In genomic region chr18:73752965-73753364, GRCh38 we compare ENCODE assay signal across 31 cellular contexts.
DNase-seq lines count a peak whose midpoint lies in the region; ATAC-seq and TF ChIP-seq lines count a peak whose summit lies in the region.
"Had no signal": no experiment of that assay in that cellular context is flagged by ENCODE, and none has a peak within 500 bp of the region (broad histone marks: within the 10 kb centered on the region; RNA-seq: fewer than 3 reads in every experiment).

No MANE protein-coding gene starts in this region.

- H3K9me3 Mint-ChIP-seq in Caco-2 (ENCODE audit: unreplicated experiment): no peaks in the 10 kb centered on the region
- H3K9me3 Mint-ChIP-seq: activated CD4-positive, alpha-beta memory T cell treated with anti-CD3 and anti-CD28 coated beads for 36 hours had no signal

- CTCF ChIA-PET in Caco-2 (lab: Charles Lee): no interaction called here

- H3K4me1 Mint-ChIP-seq in Caco-2 (ENCODE audit: low read depth, unreplicated experiment): no peaks in the 10 kb centered on the region
- H3K4me1 Mint-ChIP-seq: CD8-positive, alpha-beta memory T cell; natural killer cell; stimulated activated effector memory CD8-positive, alpha-beta T cell treated with anti-CD3 and anti-CD28 coated beads, Interleukin-12 subunit alpha, Interleukin-12 subunit beta, amount 100 ng/mL, for 72 hours; T-helper 17 cell had no signal

- H3K36me3 ChIP-seq in upper lobe of right lung: no peaks in the 10 kb centered on the region
- H3K36me3 ChIP-seq in Caco-2 (ENCODE audit: control insufficient read depth, insufficient read depth, low read length): no peaks in the 10 kb centered on the region
- H3K36me3 ChIP-seq: BE2C, gastrocnemius medialis, prostate gland, sigmoid colon, tibial nerve had no signal

- no peaks in the 10 kb centered on the region for H3K4me1 ChIP-seq in upper lobe of right lung
- no peaks in the 10 kb centered on the region for H3K4me1 ChIP-seq in Caco-2
- H3K4me1 ChIP-seq: BE2C, body of pancreas, gastrocnemius medialis, prostate gland, sigmoid colon had no signal

- no peak overlapping the region for H3K27ac ChIP-seq in upper lobe of right lung
- H3K27ac ChIP-seq: body of pancreas, gastrocnemius medialis, hepatocyte, prostate gland, sigmoid colon, SK-N-MC, tibial nerve had no signal

- no peaks in the 10 kb centered on the region for H3K36me3 Mint-ChIP-seq in Caco-2 (ENCODE audit: insufficient read depth, unreplicated experiment)
- H3K36me3 Mint-ChIP-seq: activated CD4-positive, alpha-beta memory T cell treated with anti-CD3 and anti-CD28 coated beads for 36 hours; CD8-positive, alpha-beta memory T cell; natural killer cell; stimulated activated effector memory CD8-positive, alpha-beta T cell treated with anti-CD3 and anti-CD28 coated beads, Interleukin-12 subunit alpha, Interleukin-12 subunit beta, amount 100 ng/mL, for 72 hours had no signal

- no TSS peak for BruUV-seq in Caco-2 (replicated peaks; lab: Mats Ljungman, UMichigan)

- H3K27me3 ChIP-seq in upper lobe of right lung (no peaks in the 10 kb centered on the region), Caco-2 (replicated peaks; ENCODE audit: control insufficient read depth, insufficient read depth, low read length) (no peaks in the 10 kb centered on the region)
- H3K27me3 ChIP-seq: BE2C, body of pancreas, gastrocnemius medialis, hepatocyte, sigmoid colon, tibial nerve had no signal

- no peak overlapping the region for H3K4me3 ChIP-seq in cardiac fibroblast (replicated peaks in 1 of 2; ENCODE audit: low read depth in 2 of 2, low read length in 2 of 2)
- no peak overlapping the region for H3K4me3 ChIP-seq in fibroblast of villous mesenchyme (ENCODE audit: low read depth, low read length)
- H3K4me3 ChIP-seq in upper lobe of right lung: no peak overlapping the region
- no peak overlapping the region for H3K4me3 ChIP-seq in Caco-2 (ENCODE audit: low read depth, low read length)
- H3K4me3 ChIP-seq: body of pancreas, gastrocnemius medialis, hepatocyte, mucosa of descending colon, prostate gland, sigmoid colon, SK-N-MC, tibial nerve had no signal

- ATAC-seq in upper lobe of right lung: no peak
- ATAC-seq in HG03442 (IDR thresholded peaks at IDR 0.05; ENCODE audit: unreplicated experiment): no peak
- ATAC-seq in HG03097 (IDR thresholded peaks at IDR 0.05; ENCODE audit: low FRiP score, unreplicated experiment): no peak
- ATAC-seq: body of pancreas; gastrocnemius medialis; left cardiac atrium; mucosa of descending colon; natural killer cell; stimulated activated effector memory CD8-positive, alpha-beta T cell treated with anti-CD3 and anti-CD28 coated beads, Interleukin-12 subunit alpha, Interleukin-12 subunit beta, amount 100 ng/mL, for 72 hours; T-helper 17 cell had no signal

- H3K9me3 ChIP-seq in upper lobe of right lung: no peaks in the 10 kb centered on the region
- no peaks in the 10 kb centered on the region for H3K9me3 ChIP-seq in Caco-2
- H3K9me3 ChIP-seq: BE2C, body of pancreas, gastrocnemius medialis, mucosa of descending colon, prostate gland, sigmoid colon, tibial nerve had no signal

- peaks cover 13% of the 10 kb centered on the region for H3K27me3 Mint-ChIP-seq in Caco-2 (ENCODE audit: insufficient read depth, unreplicated experiment)
- H3K27me3 Mint-ChIP-seq: activated CD4-positive, alpha-beta memory T cell treated with anti-CD3 and anti-CD28 coated beads for 36 hours; T-helper 17 cell had no signal

- H3K4me3 Mint-ChIP-seq in Caco-2 (ENCODE audit: unreplicated experiment): no peak overlapping the region
- H3K4me3 Mint-ChIP-seq: activated CD4-positive, alpha-beta memory T cell treated with anti-CD3 and anti-CD28 coated beads for 36 hours; CD8-positive, alpha-beta memory T cell; natural killer cell; stimulated activated effector memory CD8-positive, alpha-beta T cell treated with anti-CD3 and anti-CD28 coated beads, Interleukin-12 subunit alpha, Interleukin-12 subunit beta, amount 100 ng/mL, for 72 hours; T-helper 17 cell had no signal

- intact Hi-C loops in upper lobe of right lung (cut with DNase I): no loop called here
- intact Hi-C loops in Caco-2 (cut with micrococcal nuclease; ENCODE audit: unreplicated experiment): no loop called here

- POLR2A ChIA-PET in Caco-2 (lab: Charles Lee): no interaction called here

- no peak overlapping the region for H3K27ac Mint-ChIP-seq in Caco-2 (ENCODE audit: unreplicated experiment)
- H3K27ac Mint-ChIP-seq: activated CD4-positive, alpha-beta memory T cell treated with anti-CD3 and anti-CD28 coated beads for 36 hours; CD8-positive, alpha-beta memory T cell; natural killer cell; stimulated activated effector memory CD8-positive, alpha-beta T cell treated with anti-CD3 and anti-CD28 coated beads, Interleukin-12 subunit alpha, Interleukin-12 subunit beta, amount 100 ng/mL, for 72 hours; T-helper 17 cell had no signal

- DNase-seq in DMS53 treated with DMSO at 0.1 percent for 48 hours (lab: John Stamatoyannopoulos, UW; ENCODE audit: unreplicated experiment) (peak; percentile 26), M059J (ENCODE audit: low read depth) (peak; percentile 23), cardiac fibroblast (ENCODE audit: low read depth in 2 of 2) (peak; percentile 20 to 33), fibroblast of villous mesenchyme (ENCODE audit: low read depth) (peak; percentile 61), upper lobe of right lung (no peak), Caco-2 (no peak)
- DNase-seq: ACHN; activated CD4-positive, alpha-beta memory T cell treated with anti-CD3 and anti-CD28 coated beads for 36 hours; activated naive CD4-positive, alpha-beta T cell treated with Interleukin-2 at 50 U/mL for 16 hours; BE2C; body of pancreas; CD8-positive, alpha-beta memory T cell; gastrocnemius medialis; GDM1; HCEC 1CT; left cardiac atrium; mucosa of descending colon; natural killer cell; NCI-H1694; NCI-H446; nucleus accumbens; RPMI8226; sigmoid colon; T-helper 17 cell had no signal

- TF ChIP-seq CTCF in cardiac fibroblast (IDR thresholded peaks at IDR 0.05; ENCODE audit: low read depth, low read length) (no peak), fibroblast of villous mesenchyme (IDR thresholded peaks at IDR 0.05; ENCODE audit: insufficient read depth, low read depth, low read length) (no peak), upper lobe of right lung (IDR thresholded peaks at IDR 0.05) (no peak), Caco-2 (IDR thresholded peaks at IDR 0.05; ENCODE audit: insufficient read depth in 1 of 2, low read depth in 1 of 2, low read length in 1 of 2, severe bottlenecking in 1 of 2, unreplicated experiment in 1 of 2) (no peak)

Comparison
In these comparisons a context has a peak if more than half of its experiments do, and no peak if none do; other contexts are left out.
1. DNase-seq: peak in DMS53 treated with DMSO at 0.1 percent for 48 hours (single experiment), M059J (single experiment), cardiac fibroblast (2 of 2) and fibroblast of villous mesenchyme (single experiment); none in upper lobe of right lung (single experiment) and Caco-2 (0 of 2).